22 cellular contexts compared by ENCODE assay signal in genomic region chr15:34851007-34851406, GRCh38. TPM values are rescaled to one million over a fixed set of nuclear protein-coding genes. Genes with fewer than 3 reads are reported as not detected.
"Had no signal": no experiment of that assay in that cellular context is flagged by ENCODE, and none has a peak within 500 bp of the region (broad histone marks: within the 10 kb centered on the region; RNA-seq: fewer than 3 reads in every experiment).

No MANE protein-coding gene starts in this region.

- H3K4me2 ChIP-seq: hepatocyte had no signal

- H3K4me3 ChIP-seq: dorsolateral prefrontal cortex, hepatocyte, lung, testis, tibial nerve had no signal

- DNase-seq: cortex of kidney; dorsolateral prefrontal cortex; effector CD8-positive, alpha-beta T cell; head of caudate nucleus; kidney; left colon; left ventricle myocardium superior; mesendoderm; naive thymus-derived CD8-positive, alpha-beta T cell; stimulated activated CD4-positive, alpha-beta T cell treated with anti-CD3 and anti-CD28 coated beads, Interleukin-2, amount 100 ng/mL, for 24 hours; stimulated activated CD4-positive, alpha-beta T cell treated with anti-CD3 and anti-CD28 coated beads, Interleukin-4, amount 100 ng/mL, for 4 hours; stimulated activated naive CD4-positive, alpha-beta T cell treated with Interleukin-2 at 50 U/mL for 16 hours; testis had no signal

- H2AFZ ChIP-seq: hepatocyte had no signal

- H3K4me1 ChIP-seq: testis had no signal

- H3K9me3 Mint-ChIP-seq: naive thymus-derived CD8-positive, alpha-beta T cell had no signal

- H3K27ac ChIP-seq: dorsolateral prefrontal cortex, hepatocyte, neutrophil, testis, tibial nerve had no signal

- H3K4me3 Mint-ChIP-seq: naive thymus-derived CD8-positive, alpha-beta T cell had no signal

- H3K9me3 ChIP-seq: neutrophil, testis, tibial nerve had no signal

- ATAC-seq: left colon; left ventricle myocardium superior; naive thymus-derived CD8-positive, alpha-beta T cell; sciatic nerve had no signal

- H3K79me2 ChIP-seq: hepatocyte had no signal

- H3K27me3 ChIP-seq: dorsolateral prefrontal cortex, hepatocyte, neutrophil, testis, tibial nerve had no signal

- H3K27me3 Mint-ChIP-seq: naive thymus-derived CD8-positive, alpha-beta T cell had no signal

RNA-seq across cellular contexts. Expression of gene ACTC1, which starts 55.7 kb away (rescaled TPM):
- total RNA-seq: mononuclear cell; naive thymus-derived CD8-positive, alpha-beta T cell; osteoblast; pulmonary artery endothelial cell had no signal
- polyA plus RNA-seq: naive thymus-derived CD8-positive, alpha-beta T cell; neural cell had no signal
